Comparison of ENCODE assay signal across 1 cellular context in the genomic region with DNA sequence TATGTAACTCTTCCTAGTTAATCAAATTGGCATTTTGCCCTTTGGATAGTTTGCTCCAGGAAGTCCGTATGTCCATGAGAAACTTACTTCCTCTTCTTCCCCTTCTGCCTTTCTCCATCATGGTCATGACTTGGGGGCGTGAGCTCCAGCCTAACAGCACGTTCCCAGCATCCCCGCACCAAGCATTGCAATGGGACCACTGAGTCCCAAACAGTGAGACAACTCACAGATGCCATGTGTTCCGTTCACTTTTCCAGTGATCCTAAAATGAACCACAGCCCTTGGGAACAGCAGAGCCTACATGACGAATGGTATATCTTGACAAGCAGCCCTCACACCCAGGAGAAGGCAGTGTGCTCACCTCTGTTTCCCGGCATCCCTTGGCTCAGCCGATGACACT.
TF ChIP-seq lines count a peak whose summit lies in the region.

No MANE protein-coding gene starts in this region.

TF ChIP-seq in IMR-90, 13 proteins besides CTCF, POLR2A, EP300 and RAD21 (continued from another document):
- no peak for TF ChIP-seq BHLHE40 (IDR thresholded peaks at IDR 0.05; ENCODE audit: low read depth, low read length)
- no peak for TF ChIP-seq MAFK (IDR thresholded peaks at IDR 0.05; ENCODE audit: low read depth, low read length)
- TF ChIP-seq FOS (IDR thresholded peaks at IDR 0.05; ENCODE audit: low read depth, low read length), result no peak
- TF ChIP-seq MAZ (IDR thresholded peaks at IDR 0.05; ENCODE audit: borderline replicate concordance, low read depth, low read length), result no peak
- TF ChIP-seq, protein P1, sequence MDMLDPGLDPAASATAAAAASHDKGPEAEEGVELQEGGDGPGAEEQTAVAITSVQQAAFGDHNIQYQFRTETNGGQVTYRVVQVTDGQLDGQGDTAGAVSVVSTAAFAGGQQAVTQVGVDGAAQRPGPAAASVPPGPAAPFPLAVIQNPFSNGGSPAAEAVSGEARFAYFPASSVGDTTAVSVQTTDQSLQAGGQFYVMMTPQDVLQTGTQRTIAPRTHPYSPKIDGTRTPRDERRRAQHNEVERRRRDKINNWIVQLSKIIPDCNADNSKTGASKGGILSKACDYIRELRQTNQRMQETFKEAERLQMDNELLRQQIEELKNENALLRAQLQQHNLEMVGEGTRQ (IDR thresholded peaks at IDR 0.05; ENCODE audit: low read depth, low read length), result no peak
- no peak for TF ChIP-seq SMC3 (IDR thresholded peaks at IDR 0.05; ENCODE audit: low read depth, low read length)
- TF ChIP-seq NFE2L2 (IDR thresholded peaks at IDR 0.05; ENCODE audit: low read depth, low read length), result no peak
- TF ChIP-seq CHD1 (IDR thresholded peaks at IDR 0.05; ENCODE audit: low read depth, low read length), result no peak
- TF ChIP-seq CEBPB (IDR thresholded peaks at IDR 0.05; ENCODE audit: low read depth, low read length), result no peak
- TF ChIP-seq, protein P2, sequence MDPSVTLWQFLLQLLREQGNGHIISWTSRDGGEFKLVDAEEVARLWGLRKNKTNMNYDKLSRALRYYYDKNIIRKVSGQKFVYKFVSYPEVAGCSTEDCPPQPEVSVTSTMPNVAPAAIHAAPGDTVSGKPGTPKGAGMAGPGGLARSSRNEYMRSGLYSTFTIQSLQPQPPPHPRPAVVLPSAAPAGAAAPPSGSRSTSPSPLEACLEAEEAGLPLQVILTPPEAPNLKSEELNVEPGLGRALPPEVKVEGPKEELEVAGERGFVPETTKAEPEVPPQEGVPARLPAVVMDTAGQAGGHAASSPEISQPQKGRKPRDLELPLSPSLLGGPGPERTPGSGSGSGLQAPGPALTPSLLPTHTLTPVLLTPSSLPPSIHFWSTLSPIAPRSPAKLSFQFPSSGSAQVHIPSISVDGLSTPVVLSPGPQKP (IDR thresholded peaks at IDR 0.05; ENCODE audit: borderline replicate concordance, low read depth, low read length), result no peak
- no peak for TF ChIP-seq RFX5 (IDR thresholded peaks at IDR 0.05; ENCODE audit: low read depth, low read length)
- TF ChIP-seq MXI1 (IDR thresholded peaks at IDR 0.05; ENCODE audit: borderline replicate concordance, low read depth, low read length), result no peak
